Comparison of ENCODE assay signal across 12 cellular contexts in genomic region chr10:117545141-117546019, GRCh38. TPM values are rescaled to one million over a fixed set of nuclear protein-coding genes. Genes with fewer than 3 reads are reported as not detected.
DNase-seq lines count a peak whose midpoint lies in the region; ATAC-seq and TF ChIP-seq lines count a peak whose summit lies in the region.
"Had no signal": no experiment of that assay in that cellular context is flagged by ENCODE, and none has a peak within 500 bp of the region (broad histone marks: within the 10 kb centered on the region; RNA-seq: fewer than 3 reads in every experiment).

No MANE protein-coding gene starts in this region.

- H3K9me3 ChIP-seq in HUES64 (ENCODE audit: insufficient read depth, low read depth, low read length): no peaks in the 10 kb centered on the region
- no peaks in the 10 kb centered on the region for H3K9me3 ChIP-seq in right lobe of liver
- H3K9me3 ChIP-seq in subcutaneous abdominal adipose tissue (ENCODE audit: control insufficient read depth in 5 of 5, low read length in 5 of 5): no peaks in the 10 kb centered on the region
- H3K9me3 ChIP-seq: upper lobe of left lung had no signal

- intact Hi-C loops in right lobe of liver (cut with DNase I): no loop called here

- ATAC-seq in right lobe of liver (peak; percentile 34 to 38 (median 37)), HG03439 (IDR thresholded peaks at IDR 0.05; ENCODE audit: unreplicated experiment) (no peak)
- no peak for ATAC-seq in activated CD4-positive, CD25-positive, alpha-beta regulatory T cell treated with anti-CD3 and anti-CD28 coated beads, Interleukin-2, amount 50 U/mL, for 24 hours
- ATAC-seq: gastroesophageal sphincter had no signal

- WGBS in HUES64: under 1% methylated on average over 67 of the region's 67 CpGs
- 3% methylated on average over 27 of the region's 67 CpGs for WGBS in right lobe of liver (ENCODE audit: insufficient coverage, low coverage, low lambda C conversion rate, missing lambda C conversion rate)

- H3K36me3 ChIP-seq in HUES64 (ENCODE audit: insufficient read depth, low read length) (no peaks in the 10 kb centered on the region), right lobe of liver (no peaks in the 10 kb centered on the region), subcutaneous abdominal adipose tissue (ENCODE audit: control insufficient read depth in 5 of 5, insufficient read depth in 5 of 5, low read length in 5 of 5) (no peaks in the 10 kb centered on the region)
- H3K36me3 ChIP-seq: gastroesophageal sphincter, upper lobe of left lung had no signal

- no peak for TF ChIP-seq POLR2A in right lobe of liver (IDR thresholded peaks at IDR 0.05)

- TF ChIP-seq CTCF in coronary artery (IDR thresholded peaks at IDR 0.05): no peak
- no peak for TF ChIP-seq CTCF in right lobe of liver (IDR thresholded peaks at IDR 0.05)

- H3K27ac ChIP-seq in HUES64 (ENCODE audit: low read depth, low read length) (no peak overlapping the region), coronary artery (peak overlapping the region in 1 of 2 donors; percentile 48), right lobe of liver (no peak overlapping the region), subcutaneous abdominal adipose tissue (ENCODE audit: low read depth, low read length) (no peak overlapping the region)
- H3K27ac ChIP-seq: gastroesophageal sphincter, upper lobe of left lung had no signal

- H3K9ac ChIP-seq in HUES64 (ENCODE audit: low read depth, low read length): no peak overlapping the region
- H3K9ac ChIP-seq in subcutaneous abdominal adipose tissue (ENCODE audit: low read length in 5 of 5): peak overlapping the region in 4 of 5 donors; percentile 21 to 71 (median 52)

- H3K27me3 ChIP-seq in HUES64 (ENCODE audit: insufficient read depth, low read length) (peaks cover 100% of the 10 kb centered on the region), right lobe of liver (peaks cover 26 to 62% of the 10 kb centered on the region in 2 donors), subcutaneous abdominal adipose tissue (ENCODE audit: control insufficient read depth in 5 of 5, insufficient read depth in 4 of 5, low read length in 5 of 5) (peaks cover 0 to 56% (median 31%) of the 10 kb centered on the region in 5 donors)

- H3K4me3 ChIP-seq in HUES64 (ENCODE audit: low read length) (peak overlapping the region; percentile 48), coronary artery (peak overlapping the region; percentile 63), right lobe of liver (peak overlapping the region in 1 of 3 donors; percentile 18), subcutaneous abdominal adipose tissue (ENCODE audit: low read depth in 1 of 5, low read length in 5 of 5) (peak overlapping the region; percentile 71 to 87 (median 78))

- DNase-seq in coronary artery (ENCODE audit: low spot score) (peak; percentile 49), right lobe of liver (no peak), NCI-H1417 treated with DMSO at 0.1 percent for 48 hours (lab: John Stamatoyannopoulos, UW) (no peak)
- DNase-seq: activated naive CD4-positive, alpha-beta T cell treated with Interleukin-2 at 50 U/mL for 16 hours; small intestine; T-helper 2 cell had no signal

- H3K4me1 ChIP-seq in HUES64 (ENCODE audit: insufficient read depth, low read length): peaks cover 25% of the 10 kb centered on the region
- peaks cover 0 to 23% (median 13%) of the 10 kb centered on the region in 4 donors for H3K4me1 ChIP-seq in right lobe of liver
- H3K4me1 ChIP-seq in subcutaneous abdominal adipose tissue (ENCODE audit: control insufficient read depth in 5 of 5, insufficient read depth in 5 of 5, low read length in 5 of 5): peaks cover 0 to 61% (median 49%) of the 10 kb centered on the region in 5 donors

RNA-seq across cellular contexts. Expression of gene EMX2, which starts 2.8 kb away (rescaled TPM):
- polyA plus RNA-seq in HUES64 (2013, experiment 1 of 2): 0.25 TPM
- 0.76 TPM for polyA plus RNA-seq in HUES64 (2013, experiment 2 of 2)
- not detected for total RNA-seq in right lobe of liver

Comparison
In these comparisons a context has a peak if more than half of its experiments do, and no peak if none do; other contexts are left out.
1. ATAC-seq: peak in right lobe of liver (4 of 4); none in HG03439 (single experiment) and activated CD4-positive, CD25-positive, alpha-beta regulatory T cell treated with anti-CD3 and anti-CD28 coated beads, Interleukin-2, amount 50 U/mL, for 24 hours (0 of 2).